ENCODE assay signal across 1 cellular context in genomic region chr12:76026643-76027063, GRCh38.
A peak's percentile ranks its signal among the peaks of the same experiment; 100 is the strongest.
TF ChIP-seq lines count a peak whose summit lies in the region.

No MANE protein-coding gene starts in this region.

TF ChIP-seq in IMR-90, 13 proteins besides CTCF, POLR2A, EP300 and RAD21:
- TF ChIP-seq RCOR1 (IDR thresholded peaks at IDR 0.05; ENCODE audit: insufficient replicate concordance, low read length) = no peak
- TF ChIP-seq CEBPB (IDR thresholded peaks at IDR 0.05; ENCODE audit: low read depth, low read length) = 0 out of 2 replicates have a peak, but pooled peaks have one; percentile 17
